8 cellular contexts compared by ENCODE assay signal in genomic region chr1:162498442-162498785, GRCh38. TPM values are rescaled to one million over a fixed set of nuclear protein-coding genes. Genes with fewer than 3 reads are reported as not detected.
DNase-seq lines count a peak whose midpoint lies in the region; ATAC-seq, FAIRE-seq and TF ChIP-seq lines count a peak whose summit lies in the region.

No MANE protein-coding gene starts in this region.

- intact Hi-C loops in right lobe of liver (cut with DNase I) (no loop called here), upper lobe of right lung (cut with DNase I) (no loop called here)

- DNase-seq in DND-41 = no peak
- no peak for DNase-seq in Jurkat, Clone E6-1 (ENCODE audit: low read depth, low spot score)
- DNase-seq in astrocyte (ENCODE audit: low read depth) = peak; percentile 4
- DNase-seq in right lobe of liver = no peak
- no peak for DNase-seq in upper lobe of right lung
- no peak for DNase-seq in occipital lobe (lab: John Stamatoyannopoulos, UW)

- H3K4me1 ChIP-seq in DND-41 (ENCODE audit: insufficient read depth, low read length) (peaks cover 41% of the 10 kb centered on the region), astrocyte (ENCODE audit: insufficient read depth, low read length) (peaks cover 18% of the 10 kb centered on the region), right lobe of liver (peaks cover 0 to 16% (median 0%) of the 10 kb centered on the region in 4 donors), upper lobe of right lung (peaks cover 22% of the 10 kb centered on the region)

- peaks cover 3% of the 10 kb centered on the region for H3K36me3 Mint-ChIP-seq in astrocyte (ENCODE audit: low read depth, unreplicated experiment)

- peak overlapping the region; percentile 98 for H2AFZ ChIP-seq in DND-41 (ENCODE audit: low read depth, low read length)
- H2AFZ ChIP-seq in astrocyte (ENCODE audit: low read depth, low read length) = peak overlapping the region; percentile 83

- H3K4me2 ChIP-seq in DND-41 (ENCODE audit: insufficient read depth, low read length) (peak overlapping the region; percentile 91), astrocyte (ENCODE audit: low read length) (peak overlapping the region; percentile 91)

- H3K27ac ChIP-seq in DND-41 (ENCODE audit: low read length) (peak overlapping the region; percentile 91), astrocyte (ENCODE audit: low read depth, low read length) (peak overlapping the region; percentile 87), right lobe of liver (peak overlapping the region; percentile 82 to 94 (median 89)), upper lobe of right lung (peak overlapping the region; percentile 95)

- under 1% methylated on average over 7 of the region's 7 CpGs for WGBS in right lobe of liver (ENCODE audit: insufficient coverage, low coverage, low lambda C conversion rate, missing lambda C conversion rate)

- H3K9ac ChIP-seq in DND-41 (ENCODE audit: low read depth, low read length) (peak overlapping the region; percentile 99), astrocyte (ENCODE audit: low read length) (peak overlapping the region; percentile 91)

- H3K4me3 Mint-ChIP-seq in astrocyte (ENCODE audit: unreplicated experiment) = peak overlapping the region; percentile 95

- ATAC-seq in DND-41 (ENCODE audit: insufficient read depth, low read depth) (no peak), GM21447 (IDR thresholded peaks at IDR 0.05; ENCODE audit: unreplicated experiment) (peak; percentile 24), right lobe of liver (peak in 2 of 4 donors; percentile 6 to 13), upper lobe of right lung (peak; percentile 3)
- ATAC-seq in activated CD4-positive, CD25-positive, alpha-beta regulatory T cell treated with anti-CD3 and anti-CD28 coated beads, Interleukin-2, amount 50 U/mL, for 24 hours = no peak

- H3K27me3 ChIP-seq in DND-41 (ENCODE audit: insufficient read depth, low read length, poor library complexity) (no peaks in the 10 kb centered on the region), astrocyte (ENCODE audit: insufficient read depth, low read length) (peaks cover 2% of the 10 kb centered on the region), right lobe of liver (no peaks in the 10 kb centered on the region), upper lobe of right lung (no peaks in the 10 kb centered on the region)

- H3K79me2 ChIP-seq in DND-41 (ENCODE audit: insufficient read depth, low read length) (peaks cover 56% of the 10 kb centered on the region), astrocyte (ENCODE audit: insufficient read depth, low read length) (peaks cover 46% of the 10 kb centered on the region)

- H3K36me3 ChIP-seq in DND-41 (ENCODE audit: insufficient read depth, low read length) = peaks cover 36% of the 10 kb centered on the region
- peaks cover 6% of the 10 kb centered on the region for H3K36me3 ChIP-seq in astrocyte (ENCODE audit: insufficient read depth, low read length)
- peaks cover 0 to 35% (median 4%) of the 10 kb centered on the region in 4 donors for H3K36me3 ChIP-seq in right lobe of liver
- peaks cover 37% of the 10 kb centered on the region for H3K36me3 ChIP-seq in upper lobe of right lung

- H3K27ac Mint-ChIP-seq in astrocyte (ENCODE audit: unreplicated experiment) = peak overlapping the region; percentile 70

- peak overlapping the region; percentile 93 to 99 for H3K4me3 ChIP-seq in DND-41 (ENCODE audit: low read depth in 1 of 2, low read length in 2 of 2)
- peak overlapping the region; percentile 73 for H3K4me3 ChIP-seq in Jurkat, Clone E6-1 (ENCODE audit: low read length)
- H3K4me3 ChIP-seq in astrocyte (ENCODE audit: insufficient read depth, low read depth, low read length) = peak overlapping the region; percentile 86
- H3K4me3 ChIP-seq in right lobe of liver = peak overlapping the region; percentile 87 to 96 (median 92)
- peak overlapping the region; percentile 95 for H3K4me3 ChIP-seq in upper lobe of right lung

- no peaks in the 10 kb centered on the region for H3K9me3 Mint-ChIP-seq in astrocyte (ENCODE audit: unreplicated experiment)

- peaks cover 14% of the 10 kb centered on the region for H3K4me1 Mint-ChIP-seq in astrocyte (ENCODE audit: low read depth, unreplicated experiment)

- TF ChIP-seq CTCF in DND-41 (IDR thresholded peaks at IDR 0.05; ENCODE audit: borderline replicate concordance, extremely low read depth, low read length, poor library complexity, severe bottlenecking) = no peak
- TF ChIP-seq CTCF in astrocyte (IDR thresholded peaks at IDR 0.05; ENCODE audit: insufficient read depth, low read depth, low read length) = no peak
- no peak for TF ChIP-seq CTCF in right lobe of liver (IDR thresholded peaks at IDR 0.05)
- no peak for TF ChIP-seq CTCF in upper lobe of right lung (IDR thresholded peaks at IDR 0.05)

- TF ChIP-seq POLR2A in right lobe of liver (IDR thresholded peaks at IDR 0.05) = no peak

- no peaks in the 10 kb centered on the region for H3K27me3 Mint-ChIP-seq in astrocyte (ENCODE audit: low read depth, unreplicated experiment)

- no peak for FAIRE-seq in astrocyte (lab: Jason Lieb, UNC)

- peaks cover 20% of the 10 kb centered on the region for H4K20me1 ChIP-seq in DND-41 (ENCODE audit: insufficient read depth, low read length)
- peaks cover 8% of the 10 kb centered on the region for H4K20me1 ChIP-seq in astrocyte (ENCODE audit: insufficient read depth, low read length)

- peaks cover 3% of the 10 kb centered on the region for H3K9me3 ChIP-seq in DND-41 (ENCODE audit: insufficient read depth, low read length, severe bottlenecking)
- H3K9me3 ChIP-seq in astrocyte (ENCODE audit: insufficient read depth, low read depth, low read length) = no peaks in the 10 kb centered on the region
- no peaks in the 10 kb centered on the region for H3K9me3 ChIP-seq in right lobe of liver
- H3K9me3 ChIP-seq in upper lobe of right lung = no peaks in the 10 kb centered on the region

RNA-seq across cellular contexts. Expression of gene UHMK1, which starts 0.8 kb away (rescaled TPM):
- polyA plus RNA-seq in Jurkat, Clone E6-1 (2012; ENCODE audit: insufficient read depth, insufficient read length) = 17.1 TPM
- total RNA-seq in astrocyte = 36.5 and 43.5 TPM in 2 replicates
- total RNA-seq in right lobe of liver = 10 to 100 TPM; 28.8 to 51.6 (median 38.4) TPM
- total RNA-seq in upper lobe of right lung = 53.6 TPM
- 48.4 TPM for total RNA-seq in occipital lobe

Comparison
In these comparisons a context has a peak if more than half of its experiments do, and no peak if none do; other contexts are left out.
1. ATAC-seq: peak in GM21447 (single experiment) and upper lobe of right lung (single experiment); none in DND-41 (single experiment) and activated CD4-positive, CD25-positive, alpha-beta regulatory T cell treated with anti-CD3 and anti-CD28 coated beads, Interleukin-2, amount 50 U/mL, for 24 hours (0 of 2).
2. Peak in every context shown above with its lines, with median percentiles within 50 percentile points of each other: H3K27ac ChIP-seq and H3K4me3 ChIP-seq.